Comparison of ENCODE assay signal across 13 cellular contexts in genomic region chr7:116438274-116438673, GRCh38.
DNase-seq lines count a peak whose midpoint lies in the region; ATAC-seq, FAIRE-seq and TF ChIP-seq lines count a peak whose summit lies in the region.
"Had no signal": no experiment of that assay in that cellular context is flagged by ENCODE, and none has a peak within 500 bp of the region (broad histone marks: within the 10 kb centered on the region; RNA-seq: fewer than 3 reads in every experiment).

No MANE protein-coding gene starts in this region.

- no peaks in the 10 kb centered on the region for H3K36me3 Mint-ChIP-seq in activated CD8-positive, alpha-beta T cell treated with anti-CD3 and anti-CD28 coated beads for 36 hours (ENCODE audit: low read depth)
- H3K36me3 Mint-ChIP-seq in stimulated activated naive B cell treated with anti-CD40 and anti-IgM and Interleukin-4, amounts not matched to agents 10 μg/mL and 1 μg/mL and 100 μg/mL, for 72 hours = no peaks in the 10 kb centered on the region
- H3K36me3 Mint-ChIP-seq: activated naive CD4-positive, alpha-beta T cell treated with anti-CD3 and anti-CD28 coated beads, Interleukin-2, amount 10 ng/mL, durations not matched to agents 7 days and 5 days; naive B cell had no signal

- in situ Hi-C loops in HepG2 (cut with HindIII; ENCODE audit: extremely low pct_ligation_motif_present, low pct_unique_long_range_greater_than_20kb) = no loop called here

- no peaks in the 10 kb centered on the region for H3K27me3 ChIP-seq in body of pancreas
- H3K27me3 ChIP-seq in HepG2 (ENCODE audit: control insufficient read depth in 1 of 2, insufficient read depth in 2 of 2, low read length in 2 of 2) = no peaks in the 10 kb centered on the region
- H3K27me3 ChIP-seq in vagina = no peaks in the 10 kb centered on the region
- H3K27me3 ChIP-seq: uterus had no signal

- peaks cover 6% of the 10 kb centered on the region for H3K4me1 ChIP-seq in body of pancreas
- H3K4me1 ChIP-seq in HepG2 (ENCODE audit: insufficient read depth, low read length) = no peaks in the 10 kb centered on the region
- peaks cover 15% of the 10 kb centered on the region for H3K4me1 ChIP-seq in vagina

- no peak overlapping the region for H3K4me2 ChIP-seq in HepG2 (ENCODE audit: low read depth, low read length)

- peak; percentile 45 for TF ChIP-seq RAD21 in Ishikawa (IDR thresholded peaks at IDR 0.05; ENCODE audit: low read depth)
- no peak for TF ChIP-seq RAD21 in HepG2 (CRISPR knock-in tag; IDR thresholded peaks at IDR 0.05)

- H3K27ac Mint-ChIP-seq in activated CD8-positive, alpha-beta T cell treated with anti-CD3 and anti-CD28 coated beads for 36 hours = no peak overlapping the region
- no peak overlapping the region for H3K27ac Mint-ChIP-seq in stimulated activated naive B cell treated with anti-CD40 and anti-IgM and Interleukin-4, amounts not matched to agents 10 μg/mL and 1 μg/mL and 100 μg/mL, for 72 hours
- H3K27ac Mint-ChIP-seq: activated naive CD4-positive, alpha-beta T cell treated with anti-CD3 and anti-CD28 coated beads, Interleukin-2, amount 10 ng/mL, durations not matched to agents 7 days and 5 days; naive B cell had no signal

- DNase-seq in body of pancreas (peak in 1 of 4 donors; percentile 34), HepG2 (ENCODE audit: low spot score) (peak; percentile 4), OCI-M2 (lab: John Stamatoyannopoulos, UW; ENCODE audit: unreplicated experiment) (no peak), vagina (ENCODE audit: extremely low spot score in 2 of 2) (no peak)
- no peak for DNase-seq in activated CD8-positive, alpha-beta T cell treated with anti-CD3 and anti-CD28 coated beads for 36 hours
- DNase-seq in stimulated activated naive B cell treated with anti-CD40 and anti-IgM and Interleukin-4, amounts not matched to agents 10 μg/mL and 1 μg/mL and 100 μg/mL, for 72 hours = no peak
- DNase-seq: activated naive CD4-positive, alpha-beta T cell treated with anti-CD3 and anti-CD28 coated beads, Interleukin-2, amount 10 ng/mL, durations not matched to agents 7 days and 5 days; effector CD4-positive, alpha-beta T cell; naive B cell; NCI-H1092 treated with DMSO at 0.1 percent for 48 hours; uterus had no signal

- H3K9me3 ChIP-seq in body of pancreas (no peaks in the 10 kb centered on the region), HepG2 (ENCODE audit: low read length) (no peaks in the 10 kb centered on the region), vagina (no peaks in the 10 kb centered on the region)
- H3K9me3 ChIP-seq: uterus had no signal

- CTCF ChIA-PET in HepG2 (lab: Yijun Ruan, JAX; ENCODE audit: low intra/inter-chr PET ratio, low total read pairs) = no interaction called here
- CTCF ChIA-PET in activated CD8-positive, alpha-beta T cell treated with anti-CD3 and anti-CD28 coated beads for 36 hours (lab: Charles Lee) = no interaction called here

- H3K9ac ChIP-seq in HepG2 (ENCODE audit: insufficient read depth, low read depth, low read length) = no peak overlapping the region

- no peaks in the 10 kb centered on the region for H3K9me3 Mint-ChIP-seq in activated CD8-positive, alpha-beta T cell treated with anti-CD3 and anti-CD28 coated beads for 36 hours
- H3K9me3 Mint-ChIP-seq in stimulated activated naive B cell treated with anti-CD40 and anti-IgM and Interleukin-4, amounts not matched to agents 10 μg/mL and 1 μg/mL and 100 μg/mL, for 72 hours = no peaks in the 10 kb centered on the region
- H3K9me3 Mint-ChIP-seq: activated naive CD4-positive, alpha-beta T cell treated with anti-CD3 and anti-CD28 coated beads, Interleukin-2, amount 10 ng/mL, durations not matched to agents 7 days and 5 days; naive B cell had no signal

- no peak overlapping the region for H2AFZ ChIP-seq in HepG2 (ENCODE audit: low read length)

- H3K36me3 ChIP-seq in body of pancreas (replicated peaks in 1 of 2; ENCODE audit: insufficient read depth in 1 of 2, low read depth in 2 of 2) (no peaks in the 10 kb centered on the region), HepG2 (replicated peaks in 1 of 2; ENCODE audit: control insufficient read depth in 1 of 2, insufficient read depth in 2 of 2, low read length in 2 of 2) (no peaks in the 10 kb centered on the region), vagina (no peaks in the 10 kb centered on the region)
- H3K36me3 ChIP-seq: uterus had no signal

- ATAC-seq in body of pancreas (peak; percentile 79), HepG2 (no peak)
- no peak for ATAC-seq in activated CD8-positive, alpha-beta T cell treated with anti-CD3 and anti-CD28 coated beads for 36 hours
- ATAC-seq in stimulated activated naive B cell treated with anti-CD40 and anti-IgM and Interleukin-4, amounts not matched to agents 10 μg/mL and 1 μg/mL and 100 μg/mL, for 72 hours (replicated peaks) = no peak

- no peak for FAIRE-seq in HepG2 (lab: Jason Lieb, UNC)

- TF ChIP-seq CTCF in C4-2B (conservative IDR thresholded peaks at IDR 0.05) = peak; percentile 24
- peak in 4 of 7 experiments; percentile 29 to 55 (median 40) for TF ChIP-seq CTCF in body of pancreas (IDR thresholded peaks at IDR 0.05)
- TF ChIP-seq CTCF in HepG2 (CRISPR knock-in tag; IDR thresholded peaks at IDR 0.05) = no peak
- no peak for TF ChIP-seq CTCF in activated CD8-positive, alpha-beta T cell treated with anti-CD3 and anti-CD28 coated beads for 36 hours (IDR thresholded peaks at IDR 0.05)
- no peak for TF ChIP-seq CTCF in vagina (IDR thresholded peaks at IDR 0.05)

- no peak for TF ChIP-seq POLR2A in body of pancreas (IDR thresholded peaks at IDR 0.05)
- TF ChIP-seq POLR2A in HepG2 (IDR thresholded peaks at IDR 0.05; ENCODE audit: insufficient read depth in 1 of 2, low read depth in 2 of 2, low read length in 2 of 2) = no peak
- no peak for TF ChIP-seq POLR2A in vagina (IDR thresholded peaks at IDR 0.05)

- no peak overlapping the region for H3K4me3 ChIP-seq in body of pancreas
- H3K4me3 ChIP-seq in HepG2 (replicated peaks in 1 of 3; ENCODE audit: insufficient read depth in 1 of 3, low read depth in 2 of 3, low read length in 3 of 3) = no peak overlapping the region
- no peak overlapping the region for H3K4me3 ChIP-seq in vagina
- H3K4me3 ChIP-seq: uterus had no signal

- TF ChIP-seq EP300 in Ishikawa (IDR thresholded peaks at IDR 0.05; ENCODE audit: borderline replicate concordance) = no peak
- TF ChIP-seq EP300 in HepG2 (IDR thresholded peaks at IDR 0.05; ENCODE audit: low read depth in 2 of 2, low read length in 2 of 2) = no peak
- TF ChIP-seq EP300 in HepG2 (CRISPR knock-in tag; IDR thresholded peaks at IDR 0.05; ENCODE audit: borderline replicate concordance) = no peak

- POLR2A ChIA-PET in HepG2 (lab: Yijun Ruan, JAX) = no interaction called here
- POLR2A ChIA-PET in activated CD8-positive, alpha-beta T cell treated with anti-CD3 and anti-CD28 coated beads for 36 hours (lab: Charles Lee) = no interaction called here

- H3K79me2 ChIP-seq in HepG2 (ENCODE audit: insufficient read depth, low read length) = no peaks in the 10 kb centered on the region

- intact Hi-C loops in body of pancreas (cut with DNase I) (no loop called here), HepG2 (cut with micrococcal nuclease; ENCODE audit: unreplicated experiment) (no loop called here), vagina (cut with DNase I) (no loop called here)
- intact Hi-C loops in activated CD8-positive, alpha-beta T cell treated with anti-CD3 and anti-CD28 coated beads for 36 hours (cut with micrococcal nuclease) = no loop called here

- H3K4me3 Mint-ChIP-seq in activated CD8-positive, alpha-beta T cell treated with anti-CD3 and anti-CD28 coated beads for 36 hours = no peak overlapping the region
- no peak overlapping the region for H3K4me3 Mint-ChIP-seq in stimulated activated naive B cell treated with anti-CD40 and anti-IgM and Interleukin-4, amounts not matched to agents 10 μg/mL and 1 μg/mL and 100 μg/mL, for 72 hours
- H3K4me3 Mint-ChIP-seq: activated naive CD4-positive, alpha-beta T cell treated with anti-CD3 and anti-CD28 coated beads, Interleukin-2, amount 10 ng/mL, durations not matched to agents 7 days and 5 days; naive B cell had no signal

- H3K4me1 Mint-ChIP-seq in activated CD8-positive, alpha-beta T cell treated with anti-CD3 and anti-CD28 coated beads for 36 hours (ENCODE audit: low read depth) = no peaks in the 10 kb centered on the region
- no peaks in the 10 kb centered on the region for H3K4me1 Mint-ChIP-seq in stimulated activated naive B cell treated with anti-CD40 and anti-IgM and Interleukin-4, amounts not matched to agents 10 μg/mL and 1 μg/mL and 100 μg/mL, for 72 hours
- H3K4me1 Mint-ChIP-seq: activated naive CD4-positive, alpha-beta T cell treated with anti-CD3 and anti-CD28 coated beads, Interleukin-2, amount 10 ng/mL, durations not matched to agents 7 days and 5 days; naive B cell had no signal

- H3K27ac ChIP-seq in C4-2B (no peak overlapping the region), body of pancreas (no peak overlapping the region), HepG2 (ENCODE audit: extremely low read length, insufficient read depth, low read length) (no peak overlapping the region), vagina (no peak overlapping the region)

- 44% methylated on average over 2 of the region's 2 CpGs for WGBS in body of pancreas, 2 donors
- 7% methylated on average over 2 of the region's 2 CpGs for WGBS in HepG2 (ENCODE audit: low lambda C conversion rate)

- H4K20me1 ChIP-seq in HepG2 (ENCODE audit: insufficient read depth, low read length) = no peaks in the 10 kb centered on the region

- peaks cover 6% of the 10 kb centered on the region for H3K27me3 Mint-ChIP-seq in activated CD8-positive, alpha-beta T cell treated with anti-CD3 and anti-CD28 coated beads for 36 hours
- no peaks in the 10 kb centered on the region for H3K27me3 Mint-ChIP-seq in stimulated activated naive B cell treated with anti-CD40 and anti-IgM and Interleukin-4, amounts not matched to agents 10 μg/mL and 1 μg/mL and 100 μg/mL, for 72 hours

- no TSS peak for BruUV-seq in HepG2 (replicated peaks; lab: Mats Ljungman, UMichigan)

TF ChIP-seq in Ishikawa, 13 proteins besides CTCF, POLR2A, EP300 and RAD21:
- TF ChIP-seq NFIC (IDR thresholded peaks at IDR 0.05) = no peak

TF ChIP-seq in HepG2, 621 proteins besides CTCF, POLR2A, EP300 and RAD21:
- TF ChIP-seq HNF4A (CRISPR knock-in tag; IDR thresholded peaks at IDR 0.05) (0 out of 2 replicates have a peak, but pooled peaks have one; percentile 15), ZNF101 (CRISPR knock-in tag; IDR thresholded peaks at IDR 0.05; ENCODE audit: borderline replicate concordance, low read depth) (no peak)

Comparison
In these comparisons a context has a peak if more than half of its experiments do, and no peak if none do; other contexts are left out.
1. CTCF ChIP-seq: peak in C4-2B (single experiment) and body of pancreas (4 of 7); none in HepG2 (single experiment), activated CD8-positive, alpha-beta T cell treated with anti-CD3 and anti-CD28 coated beads for 36 hours (single experiment) and vagina (0 of 3).